1 cellular context compared by ENCODE assay signal in genomic region chr9:90441814-90442213, GRCh38.
TF ChIP-seq lines count a peak whose summit lies in the region.

No MANE protein-coding gene starts in this region.

TF ChIP-seq in WTC11, 78 proteins besides CTCF, POLR2A, EP300 and RAD21 (continued from another document):
- TF ChIP-seq ZNF532 (CRISPR knock-in tag; IDR thresholded peaks at IDR 0.05; ENCODE audit: borderline replicate concordance) = no peak
- no peak for TF ChIP-seq SOX15 (CRISPR knock-in tag; IDR thresholded peaks at IDR 0.05)
